In genomic region chr1:30755334-30755733, GRCh38 we compare ENCODE assay signal across 15 cellular contexts. TPM values are rescaled to one million over a fixed set of nuclear protein-coding genes. Genes with fewer than 3 reads are reported as not detected.
DNase-seq lines count a peak whose midpoint lies in the region; ATAC-seq, FAIRE-seq and TF ChIP-seq lines count a peak whose summit lies in the region.
"Had no signal": no experiment of that assay in that cellular context is flagged by ENCODE, and none has a peak within 500 bp of the region (broad histone marks: within the 10 kb centered on the region; RNA-seq: fewer than 3 reads in every experiment).

No MANE protein-coding gene starts in this region.

- TF ChIP-seq RAD21 in IMR-90 (IDR thresholded peaks at IDR 0.05; ENCODE audit: low read length), result no peak
- TF ChIP-seq RAD21 in K562 (CRISPR knock-in tag; conservative IDR thresholded peaks at IDR 0.05 in 1 of 2, IDR thresholded peaks at IDR 0.05 in 1 of 2), result no peak

- H3K79me1 ChIP-seq in IMR-90 (ENCODE audit: low read depth in 1 of 2, low read length in 2 of 2), result no peaks in the 10 kb centered on the region

- H3K27ac Mint-ChIP-seq in CD14-positive monocyte, result peak overlapping the region; percentile 99 to 100 (median 100)
- peak overlapping the region; percentile 98 to 100 for H3K27ac Mint-ChIP-seq in natural killer cell treated with Interleukin-12 subunit alpha and Interleukin-12 subunit beta and Interleukin-15 and Interleukin-18, amount 100 ng/mL, for 72 hours

- H3K9me3 ChIP-seq in IMR-90 (ENCODE audit: control insufficient read depth, insufficient read depth, low read length) (no peaks in the 10 kb centered on the region; the same call in 1 of the 2 replicates), K562 (replicated peaks; ENCODE audit: control insufficient read depth, insufficient read depth, low read depth, low read length) (no peaks in the 10 kb centered on the region)
- H3K9me3 ChIP-seq: Caco-2 had no signal

- H3K4me1 Mint-ChIP-seq in CD14-positive monocyte, result peaks cover 66% of the 10 kb centered on the region
- peaks cover 79% of the 10 kb centered on the region in 2 donors for H3K4me1 Mint-ChIP-seq in natural killer cell treated with Interleukin-12 subunit alpha and Interleukin-12 subunit beta and Interleukin-15 and Interleukin-18, amount 100 ng/mL, for 72 hours (ENCODE audit: low read depth in 2 of 2)

- intact Hi-C loops in CD14-positive monocyte (cut with micrococcal nuclease) (no loop called here), IMR-90 (cut with micrococcal nuclease) (loop anchor here (2.0 kb wide), 1 partner anchor 15 kb away; no protein-coding TSS in a partner anchor), K562 (cut with micrococcal nuclease) (no loop called here)

- peaks cover 0 to 5% (median 0%) of the 10 kb centered on the region in 3 donors for H3K27me3 Mint-ChIP-seq in CD14-positive monocyte (ENCODE audit: low read depth in 3 of 3)
- H3K27me3 Mint-ChIP-seq in natural killer cell treated with Interleukin-12 subunit alpha and Interleukin-12 subunit beta and Interleukin-15 and Interleukin-18, amount 100 ng/mL, for 72 hours, result no peaks in the 10 kb centered on the region

- no peaks in the 10 kb centered on the region; the same call in 1 of the 2 replicates for H4K20me1 ChIP-seq in IMR-90 (ENCODE audit: insufficient read depth, low read length)
- no peaks in the 10 kb centered on the region for H4K20me1 ChIP-seq in K562 (replicated peaks; ENCODE audit: control insufficient read depth, insufficient read depth, low read length)

- no peak overlapping the region for H2BK5ac ChIP-seq in IMR-90 (ENCODE audit: low read depth, low read length, poor library complexity, severe bottlenecking)

- H3K14ac ChIP-seq in IMR-90 (replicated peaks; ENCODE audit: low read depth, low read length), result no peak overlapping the region

- dilution Hi-C loops in IMR-90 (cut with HindIII; ENCODE audit: low sequenced_read_pairs, unreplicated experiment), result no loop called here

- peaks cover 21% of the 10 kb centered on the region; the same call in 2 of the 3 replicates for H3K79me2 ChIP-seq in K562 (ENCODE audit: control insufficient read depth, insufficient read depth, low read length)

- no peak for TF ChIP-seq POLR2A in IMR-90 (IDR thresholded peaks at IDR 0.05; ENCODE audit: low read depth, low read length)
- TF ChIP-seq POLR2A in K562 (conservative IDR thresholded peaks at IDR 0.05), result no peak

- peak overlapping the region; percentile 43; the same call in 1 of the 2 replicates for H2AK5ac ChIP-seq in IMR-90 (ENCODE audit: low read depth, low read length)

- CTCF ChIA-PET in IMR-90 (lab: Yijun Ruan, JAX), result interaction anchor here (0.8 kb wide), 1 partner anchor 25 kb away, joined by 3 read pairs; no protein-coding TSS in a partner anchor
- CTCF ChIA-PET in K562 (lab: Yijun Ruan, JAX; ENCODE audit: low intra/inter-chr PET ratio), result no interaction called here

- no peak overlapping the region for H2BK120ac ChIP-seq in IMR-90 (ENCODE audit: low read depth, low read length)

- in situ Hi-C loops in IMR-90 (cut with MboI; ENCODE audit: low sequenced_read_pairs), result no loop called here
- in situ Hi-C loops in K562 (cut with MboI), result no loop called here

- no peak overlapping the region for H2BK20ac ChIP-seq in IMR-90 (ENCODE audit: low read depth, low read length)

- no peak for DNase-seq in CD14-positive monocyte (ENCODE audit: low spot score)
- DNase-seq in IMR-90, result no peak
- no peak for DNase-seq in K562 (ENCODE audit: extremely low read depth in 1 of 4, low spot score in 3 of 4)
- no peak for DNase-seq in natural killer cell treated with Interleukin-12 subunit alpha and Interleukin-12 subunit beta and Interleukin-15 and Interleukin-18, amount 100 ng/mL, for 72 hours (ENCODE audit: low spot score)
- no peak for DNase-seq in SHP77 treated with DMSO at 0.1 percent for 48 hours (lab: John Stamatoyannopoulos, UW)
- DNase-seq in SK-N-DZ (ENCODE audit: low spot score), result no peak
- DNase-seq in NCI-H226, result no peak
- DNase-seq: Caco-2; NCI-H1105; NCI-H774; stimulated activated naive CD4-positive, alpha-beta T cell treated with Interleukin-2 at 50 U/mL for 16 hours; SW 1271 had no signal

- H3K9me1 ChIP-seq in IMR-90 (ENCODE audit: insufficient read depth, low read length), result peaks cover 7% of the 10 kb centered on the region; the same call in 1 of the 2 replicates
- H3K9me1 ChIP-seq in K562 (ENCODE audit: control insufficient read depth, insufficient read depth, low read length), result no peaks in the 10 kb centered on the region

- 88% methylated on average over 6 of the region's 6 CpGs; no CpG with 5 or more reads in 1 of the 2 experiments for WGBS in IMR-90 (ENCODE audit: extremely low coverage in 2 of 2, insufficient read length in 1 of 2), 2 experiments
- 75% methylated on average over 6 of the region's 6 CpGs for WGBS in K562 (ENCODE audit: insufficient coverage, low coverage, missing lambda C conversion rate)

- H3K9me3 Mint-ChIP-seq in CD14-positive monocyte, result peaks cover 0 to 10% (median 3%) of the 10 kb centered on the region in 7 donors
- H3K9me3 Mint-ChIP-seq in natural killer cell treated with Interleukin-12 subunit alpha and Interleukin-12 subunit beta and Interleukin-15 and Interleukin-18, amount 100 ng/mL, for 72 hours, result no peaks in the 10 kb centered on the region

- TF ChIP-seq CTCF in CD14-positive monocyte (IDR thresholded peaks at IDR 0.05) (no peak), IMR-90 (conservative IDR thresholded peaks at IDR 0.05; ENCODE audit: low read depth, low read length) (no peak), K562 (IDR thresholded peaks at IDR 0.05 in 2 of 3, conservative IDR thresholded peaks at IDR 0.05 in 1 of 3; ENCODE audit: insufficient read depth in 2 of 3, low read depth in 1 of 3, low read length in 3 of 3) (no peak)

- H4K5ac ChIP-seq in IMR-90 (ENCODE audit: low read depth, low read length), result no peak overlapping the region

- no peak overlapping the region for H2BK15ac ChIP-seq in IMR-90 (ENCODE audit: low read depth, low read length)

- no TSS peak for BruUV-seq in IMR-90 (replicated peaks; lab: Mats Ljungman, UMichigan)
- no TSS peak for BruUV-seq in K562 (replicated peaks; lab: Mats Ljungman, UMichigan)

- H3K36me3 ChIP-seq in IMR-90 (ENCODE audit: control insufficient read depth, insufficient read depth, low read length), result no peaks in the 10 kb centered on the region
- no peaks in the 10 kb centered on the region for H3K36me3 ChIP-seq in K562 (ENCODE audit: control insufficient read depth, insufficient read depth, low read length)
- H3K36me3 ChIP-seq: cardiac muscle cell had no signal

- peaks cover 48 to 63% of the 10 kb centered on the region in 2 donors for H3K36me3 Mint-ChIP-seq in CD14-positive monocyte
- H3K36me3 Mint-ChIP-seq in natural killer cell treated with Interleukin-12 subunit alpha and Interleukin-12 subunit beta and Interleukin-15 and Interleukin-18, amount 100 ng/mL, for 72 hours, result no peaks in the 10 kb centered on the region

- FAIRE-seq in K562 (lab: Jason Lieb, UNC), result no peak

- no peak overlapping the region for H3K4me3 ChIP-seq in IMR-90 (ENCODE audit: insufficient read depth, low read depth, low read length)
- no peak overlapping the region for H3K4me3 ChIP-seq in K562
- H3K4me3 ChIP-seq: cardiac muscle cell had no signal

- no peak overlapping the region for H2AFZ ChIP-seq in IMR-90 (replicated peaks; ENCODE audit: low read length, poor library complexity)
- H2AFZ ChIP-seq in K562 (ENCODE audit: low read depth, low read length), result no peak overlapping the region

- no peak overlapping the region for H3K23ac ChIP-seq in IMR-90 (ENCODE audit: low read depth, low read length)

- no peak overlapping the region for H3K4me2 ChIP-seq in IMR-90 (ENCODE audit: low read depth, low read length)
- no peak overlapping the region; the same call in 1 of the 2 replicates for H3K4me2 ChIP-seq in K562 (ENCODE audit: insufficient read depth, low read length)

- H4K91ac ChIP-seq in IMR-90 (ENCODE audit: insufficient read depth, low read depth, low read length), result no peak overlapping the region

- peaks cover 6% of the 10 kb centered on the region for H3K4me1 ChIP-seq in IMR-90 (ENCODE audit: control insufficient read depth, insufficient read depth, low read length)
- H3K4me1 ChIP-seq in K562 (replicated peaks in 1 of 2; ENCODE audit: control insufficient read depth in 2 of 2, insufficient read depth in 2 of 2, low read length in 2 of 2), result peaks cover 51 to 59% of the 10 kb centered on the region in 2 experiments
- H3K4me1 ChIP-seq: Caco-2 had no signal

- TF ChIP-seq EP300 in K562 (IDR thresholded peaks at IDR 0.05; ENCODE audit: low read length), result no peak

- H3K27me3 ChIP-seq in IMR-90 (ENCODE audit: control insufficient read depth, insufficient read depth, low read length) (peaks cover 9% of the 10 kb centered on the region), K562 (ENCODE audit: control insufficient read depth in 2 of 2, insufficient read depth in 2 of 2, low read length in 2 of 2) (no peaks in the 10 kb centered on the region)
- H3K27me3 ChIP-seq: cardiac muscle cell had no signal

- H3K18ac ChIP-seq in IMR-90 (ENCODE audit: low read depth, low read length), result no peak overlapping the region

- no peak overlapping the region for H3K27ac ChIP-seq in IMR-90 (ENCODE audit: insufficient read depth, low read length)
- no peak overlapping the region for H3K27ac ChIP-seq in K562 (ENCODE audit: extremely low read depth, low read depth, low read length)
- H3K27ac ChIP-seq: cardiac muscle cell had no signal

- no peak overlapping the region for H3K56ac ChIP-seq in IMR-90 (ENCODE audit: extremely low read depth, insufficient read depth, low read length)

- POLR2A ChIA-PET in IMR-90 (lab: Charles Lee; ENCODE audit: unreplicated experiment), result no interaction called here
- POLR2A ChIA-PET in K562 (lab: Yijun Ruan, JAX), result interaction anchor here (0.8 to 4.3 kb wide), 4 partner anchors 11 to 37 kb away, joined by 3 to 22 read pairs (median 4); no protein-coding TSS in a partner anchor

- no peak for ATAC-seq in IMR-90 (ENCODE audit: low read depth)
- ATAC-seq in K562, result no peak
- ATAC-seq in natural killer cell treated with Interleukin-12 subunit alpha and Interleukin-12 subunit beta and Interleukin-15 and Interleukin-18, amount 100 ng/mL, for 72 hours, result no peak
- no peak for ATAC-seq in HG02588 (IDR thresholded peaks at IDR 0.05; ENCODE audit: unreplicated experiment)

- no peak overlapping the region for H2AK9ac ChIP-seq in IMR-90 (replicated peaks; ENCODE audit: low read depth, low read length, poor library complexity)

- H3K9ac ChIP-seq in IMR-90 (ENCODE audit: low read depth, low read length), result no peak overlapping the region
- no peak overlapping the region for H3K9ac ChIP-seq in K562 (ENCODE audit: insufficient read depth in 1 of 2, low read depth in 2 of 2, low read length in 2 of 2)

- H4K8ac ChIP-seq in IMR-90 (ENCODE audit: low read depth in 2 of 2, low read length in 2 of 2), result no peak overlapping the region

- H3K4ac ChIP-seq in IMR-90 (ENCODE audit: low read depth, low read length), result no peak overlapping the region

- H3K4me3 Mint-ChIP-seq in CD14-positive monocyte, result peak overlapping the region; percentile 92 to 97
- peak overlapping the region; percentile 83 for H3K4me3 Mint-ChIP-seq in natural killer cell treated with Interleukin-12 subunit alpha and Interleukin-12 subunit beta and Interleukin-15 and Interleukin-18, amount 100 ng/mL, for 72 hours

RNA-seq across cellular contexts. Expression of gene LAPTM5, which starts 2.2 kb away (rescaled TPM):
- polyA plus RNA-seq in CD14-positive monocyte, result 1,000 to 10,000 TPM; 1,019 to 1,153 TPM
- total RNA-seq in IMR-90 (2012; rRNA removed), result under 0.01 TPM in 1 of 2 replicates, not detected in the other
- 0.09 TPM in 2 replicates for polyA plus RNA-seq in IMR-90 (2012; rRNA removed)
- 0.12 TPM in 1 of 2 replicates, not detected in the other for polyA plus RNA-seq in IMR-90 (2012; cell fraction: cytosol; rRNA removed)
- 0.07 and 0.16 TPM in 2 replicates for polyA plus RNA-seq in IMR-90 (2012; cell fraction: nucleus; rRNA removed; ENCODE audit: low replicate concordance)
- 11.2 and 16.2 TPM in 2 replicates for total RNA-seq in K562 (2011; cell fraction: chromatin; rRNA removed; ENCODE audit: low replicate concordance)
- 19.8 and 22.9 TPM in 2 replicates for total RNA-seq in K562 (2011; cell fraction: nucleolus; rRNA removed)
- total RNA-seq in K562 (2011; cell fraction: nucleoplasm; rRNA removed), result 20.3 and 27.1 TPM in 2 replicates
- total RNA-seq in K562 (2014; rRNA removed), result 10.7 and 12.3 TPM in 2 replicates
- total RNA-seq in K562 (2014; rRNA removed; fragmentation: Illumina TruSeq; extraction: Trizol), result 11.7 and 13.2 TPM in 2 replicates
- total RNA-seq in K562 (2015; rRNA removed; fragmentation: Illumina TruSeq; extraction: Trizol), result 44.3 and 44.7 TPM in 2 replicates
- total RNA-seq in K562 (2021), result 30.3 and 33.8 TPM in 2 replicates
- polyA plus RNA-seq in K562 (2011; rRNA removed), result 42.5 and 418 TPM in 2 replicates
- 103 and 599 TPM in 2 replicates for polyA plus RNA-seq in K562 (2011; cell fraction: cytosol; rRNA removed)
- 41.2 and 275 TPM in 2 replicates for polyA plus RNA-seq in K562 (2011; cell fraction: nucleus; rRNA removed)
- 63.5 and 133 TPM in 2 replicates for polyA plus RNA-seq in K562 (2012)
- 44.5 and 47.3 TPM in 2 replicates for polyA plus RNA-seq in K562 (2014; fragmentation: Illumina TruSeq; extraction: Trizol)
- polyA plus RNA-seq in K562 (2014; fragmentation: Nextera tagmentation; extraction: Ambion mirVana), result 1 to 10 TPM; 2.4 to 4.8 TPM
- polyA plus RNA-seq in K562 (2014; rRNA removed), result 20.3 and 22.2 TPM in 2 replicates
- polyA minus RNA-seq in K562 (2011; rRNA and poly(A)+ RNA removed), result 72.1 and 524 TPM in 2 replicates
- 41.0 and 310 TPM in 2 replicates for polyA minus RNA-seq in K562 (2011; cell fraction: cytosol; rRNA and poly(A)+ RNA removed)
- polyA minus RNA-seq in K562 (2011; cell fraction: nucleus; rRNA and poly(A)+ RNA removed), result 7.7 and 80.9 TPM in 2 replicates
- 100 to 1,000 TPM; 150 to 153 TPM for total RNA-seq in natural killer cell treated with Interleukin-12 subunit alpha and Interleukin-12 subunit beta and Interleukin-15 and Interleukin-18, amount 100 ng/mL, for 72 hours
- not detected in 2 replicates for polyA plus RNA-seq in SK-N-DZ (2014; cell fraction: cytosol; rRNA removed)
- polyA plus RNA-seq in SK-N-DZ (2014; cell fraction: nucleus; rRNA removed), result not detected in 2 replicates
- total RNA-seq: Caco-2 had no signal

RNA-seq across cellular contexts. Expression of gene MATN1, which starts 31.9 kb away (rescaled TPM):
- not detected for polyA plus RNA-seq in CD14-positive monocyte
- 0.56 TPM in 1 of 2 replicates, not detected in the other for total RNA-seq in IMR-90 (2012; rRNA removed)
- polyA plus RNA-seq in IMR-90 (2012; rRNA removed), result 0.10 and 0.27 TPM in 2 replicates
- polyA plus RNA-seq in IMR-90 (2012; cell fraction: cytosol; rRNA removed), result 0.03 TPM in 1 of 2 replicates, not detected in the other
- 1.1 and 1.3 TPM in 2 replicates for polyA plus RNA-seq in IMR-90 (2012; cell fraction: nucleus; rRNA removed; ENCODE audit: low replicate concordance)
- 2.0 and 5.9 TPM in 2 replicates for total RNA-seq in K562 (2011; cell fraction: chromatin; rRNA removed; ENCODE audit: low replicate concordance)
- total RNA-seq in K562 (2011; cell fraction: nucleolus; rRNA removed), result 4.5 and 5.4 TPM in 2 replicates
- 2.7 and 4.0 TPM in 2 replicates for total RNA-seq in K562 (2011; cell fraction: nucleoplasm; rRNA removed)
- total RNA-seq in K562 (2014; rRNA removed), result 1.8 and 1.9 TPM in 2 replicates
- total RNA-seq in K562 (2014; rRNA removed; fragmentation: Illumina TruSeq; extraction: Trizol), result 0.45 and 0.51 TPM in 2 replicates
- 0.79 and 1.2 TPM in 2 replicates for total RNA-seq in K562 (2015; rRNA removed; fragmentation: Illumina TruSeq; extraction: Trizol)
- 1.8 and 2.3 TPM in 2 replicates for total RNA-seq in K562 (2021)
- polyA plus RNA-seq in K562 (2011; rRNA removed), result 0.89 and 1.5 TPM in 2 replicates
- 0.78 and 2.4 TPM in 2 replicates for polyA plus RNA-seq in K562 (2011; cell fraction: cytosol; rRNA removed)
- polyA plus RNA-seq in K562 (2011; cell fraction: nucleus; rRNA removed), result 3.5 and 9.8 TPM in 2 replicates
- 1.9 and 2.4 TPM in 2 replicates for polyA plus RNA-seq in K562 (2012)
- 1.1 and 1.6 TPM in 2 replicates for polyA plus RNA-seq in K562 (2014; fragmentation: Illumina TruSeq; extraction: Trizol)
- polyA plus RNA-seq in K562 (2014; fragmentation: Nextera tagmentation; extraction: Ambion mirVana), result under 1 TPM; 0.10 to 0.18 TPM
- polyA plus RNA-seq in K562 (2014; rRNA removed), result 1.6 and 3.6 TPM in 2 replicates
- polyA minus RNA-seq in K562 (2011; rRNA and poly(A)+ RNA removed), result 0.48 and 0.88 TPM in 2 replicates
- 1.4 and 1.6 TPM in 2 replicates for polyA minus RNA-seq in K562 (2011; cell fraction: cytosol; rRNA and poly(A)+ RNA removed)
- polyA minus RNA-seq in K562 (2011; cell fraction: nucleus; rRNA and poly(A)+ RNA removed), result 1.4 and 3.4 TPM in 2 replicates
- 1 to 10 TPM in 1 of 2 donors, under 1 TPM in 1; 0.31 to 1.1 TPM for total RNA-seq in natural killer cell treated with Interleukin-12 subunit alpha and Interleukin-12 subunit beta and Interleukin-15 and Interleukin-18, amount 100 ng/mL, for 72 hours
- not detected in 2 replicates for polyA plus RNA-seq in SK-N-DZ (2014; cell fraction: cytosol; rRNA removed)
- 1.6 TPM in 1 of 2 replicates, not detected in the other for polyA plus RNA-seq in SK-N-DZ (2014; cell fraction: nucleus; rRNA removed)
- total RNA-seq: Caco-2, fibroblast of lung had no signal
- polyA plus RNA-seq: fibroblast of lung had no signal

Comparison
In these comparisons a context has a peak if more than half of its experiments do, and no peak if none do; other contexts are left out.
1. RNA of gene LAPTM5, which starts 2.2 kb away (total RNA-seq): 150 to 153 TPM in natural killer cell treated with Interleukin-12 subunit alpha and Interleukin-12 subunit beta and Interleukin-15 and Interleukin-18, amount 100 ng/mL, for 72 hours and 10.7 to 44.7 TPM in K562; under 0.01 TPM in IMR-90; every median in the first group is over 10 times any median in the second.